ENCODE assay signal across 8 cellular contexts in the genomic region with DNA sequence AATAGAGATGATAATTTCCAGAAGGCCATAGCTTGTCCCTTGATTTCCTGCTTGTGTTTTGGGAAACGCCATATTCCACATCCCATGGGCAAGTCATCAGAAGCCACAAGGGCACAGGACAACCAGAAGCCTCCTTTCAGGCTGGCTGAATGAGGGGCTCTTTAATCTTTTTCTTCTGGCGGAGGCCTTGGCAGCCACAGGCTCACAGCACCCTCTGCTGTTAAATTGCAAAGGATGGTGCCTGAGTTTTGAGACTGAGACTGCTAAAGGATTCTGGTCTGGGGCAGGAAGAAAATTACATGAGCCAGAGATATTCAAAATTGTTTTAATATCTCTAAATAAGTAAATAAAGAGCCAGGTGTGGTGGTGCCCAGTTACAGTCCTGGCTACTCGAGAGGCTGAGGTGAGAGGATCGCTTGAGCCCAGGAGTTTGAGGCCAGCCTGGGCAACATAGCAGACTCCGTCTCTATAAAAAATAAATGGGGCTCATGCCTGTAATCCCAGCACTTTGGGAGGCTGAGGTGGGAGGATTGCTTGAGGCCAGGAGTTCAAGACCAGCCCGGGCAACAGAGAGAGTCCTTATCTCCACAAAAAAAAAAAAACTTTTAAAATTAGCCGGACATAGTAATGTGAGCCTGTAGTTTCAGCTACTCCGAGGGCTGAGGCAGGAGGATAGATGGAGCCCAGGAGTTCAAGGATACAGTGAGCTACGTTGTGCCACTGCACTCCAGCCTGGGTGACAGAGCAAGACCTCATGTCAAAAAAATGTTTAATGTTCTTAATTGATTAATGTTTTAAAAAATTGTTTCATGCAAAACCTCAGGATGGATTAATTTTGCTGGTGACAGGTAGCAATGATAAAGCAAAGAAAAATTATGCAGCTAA. TPM values are rescaled to one million over a fixed set of nuclear protein-coding genes. Genes with fewer than 3 reads are reported as not detected.
DNase-seq lines count a peak whose midpoint lies in the region; ATAC-seq and TF ChIP-seq lines count a peak whose summit lies in the region.

No MANE protein-coding gene starts in this region.

- no peak for ATAC-seq in GM21717 (IDR thresholded peaks at IDR 0.05; ENCODE audit: unreplicated experiment)
- no peak for ATAC-seq in HG03439 (IDR thresholded peaks at IDR 0.05; ENCODE audit: unreplicated experiment)

- no peaks in the 10 kb centered on the region for H3K36me3 ChIP-seq in BE2C

- peaks cover 24% of the 10 kb centered on the region for H3K27me3 ChIP-seq in BE2C

- TF ChIP-seq CTCF in BE2C (IDR thresholded peaks at IDR 0.05; ENCODE audit: low read depth, low read length): peak; percentile 84

- H3K4me3 ChIP-seq in BE2C (ENCODE audit: low read depth, low read length): no peak overlapping the region

- H3K4me1 ChIP-seq in BE2C: no peaks in the 10 kb centered on the region

- H3K9me3 ChIP-seq in BE2C: no peaks in the 10 kb centered on the region

- DNase-seq in BE2C: peak; percentile 59
- peak; percentile 28 for DNase-seq in GM19240 (ENCODE audit: insufficient read length, low spot score)
- peak; percentile 49 for DNase-seq in NCI-H460 (ENCODE audit: extremely low read depth, low read depth)
- peak; percentile 27 for DNase-seq in activated CD8-positive, alpha-beta memory T cell treated with anti-CD3 and anti-CD28 coated beads, Interleukin-2, amount 50 U/mL, for 4 hours
- DNase-seq in germinal center (ENCODE audit: low spot score): peak; percentile 32
- DNase-seq in pons (ENCODE audit: low spot score): peak; percentile 48

RNA-seq across cellular contexts. Expression of gene AARSD1, which starts 26.3 kb away (rescaled TPM):
- 157 TPM for polyA plus RNA-seq in BE2C (2012; ENCODE audit: insufficient read depth, insufficient read length, low read depth)
- 33.0 and 38.7 TPM in 2 replicates for total RNA-seq in NCI-H460 (2014; rRNA removed; shearing (Covaris generic))
- polyA plus RNA-seq in NCI-H460 (2014; cell fraction: nucleus; rRNA removed): 67.5 and 82.7 TPM in 2 replicates

RNA-seq across cellular contexts. Expression of gene G6PC1, which starts 37.4 kb away (rescaled TPM):
- polyA plus RNA-seq in BE2C (2012; ENCODE audit: insufficient read depth, insufficient read length, low read depth): not detected
- not detected in 2 replicates for total RNA-seq in NCI-H460 (2014; rRNA removed; shearing (Covaris generic))
- polyA plus RNA-seq in NCI-H460 (2014; cell fraction: nucleus; rRNA removed): not detected in 2 replicates

RNA-seq across cellular contexts. Expression of gene PTGES3L, which starts 41.9 kb away (rescaled TPM):
- 2.5 TPM for polyA plus RNA-seq in BE2C (2012; ENCODE audit: insufficient read depth, insufficient read length, low read depth)
- 0.12 TPM in 1 of 2 replicates, not detected in the other for total RNA-seq in NCI-H460 (2014; rRNA removed; shearing (Covaris generic))
- 0.06 and 0.65 TPM in 2 replicates for polyA plus RNA-seq in NCI-H460 (2014; cell fraction: nucleus; rRNA removed)

RNA-seq across cellular contexts. Expression of gene RUNDC1, which starts 42.4 kb away (rescaled TPM):
- 19.9 TPM for polyA plus RNA-seq in BE2C (2012; ENCODE audit: insufficient read depth, insufficient read length, low read depth)
- total RNA-seq in NCI-H460 (2014; rRNA removed; shearing (Covaris generic)): 7.9 and 10.9 TPM in 2 replicates
- polyA plus RNA-seq in NCI-H460 (2014; cell fraction: nucleus; rRNA removed): 7.7 and 9.2 TPM in 2 replicates
